25 cellular contexts compared by ENCODE assay signal in the genomic region with DNA sequence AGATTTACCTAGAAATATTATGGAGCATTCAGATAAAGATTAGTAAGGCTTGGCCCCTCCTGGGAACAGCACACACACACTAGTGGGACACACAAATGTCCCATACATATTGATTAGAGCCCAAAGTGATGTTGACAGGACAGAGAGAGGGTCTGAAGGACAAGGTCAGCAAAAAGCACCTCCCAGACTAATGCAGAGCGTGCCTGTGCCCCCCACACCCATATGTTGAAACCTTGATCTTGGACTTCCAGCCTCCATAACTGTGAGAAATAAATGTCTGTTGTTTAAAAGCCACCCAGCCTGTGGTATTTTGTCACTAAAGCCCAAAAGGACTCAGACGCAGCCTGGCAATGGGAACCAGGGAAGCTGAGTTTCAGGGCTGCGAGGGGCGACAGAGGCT.
"Had no signal": no experiment of that assay in that cellular context is flagged by ENCODE, and none has a peak within 500 bp of the region (broad histone marks: within the 10 kb centered on the region; RNA-seq: fewer than 3 reads in every experiment).

No MANE protein-coding gene starts in this region.

- H3K4me3 ChIP-seq: colonic mucosa, esophagus muscularis mucosa, heart right ventricle, left lung, lower lobe of right lung, pancreas, right lobe of liver, smooth muscle cell, testis, tibial artery had no signal

- DNase-seq: colonic mucosa; effector CD8-positive, alpha-beta T cell; endodermal cell; foreskin melanocyte; glutamatergic neuron; heart right ventricle; hippocampal formation; left cardiac atrium; left lung; lower lobe of right lung; natural killer cell; right lobe of liver; stimulated activated CD4-positive, alpha-beta T cell treated with anti-CD3 and anti-CD28 coated beads, Interleukin-12 subunit alpha, Interleukin-12 subunit beta, amount 100 ng/mL, for 4 hours; stimulated activated CD4-positive, alpha-beta T cell treated with anti-CD3 and anti-CD28 coated beads, Interleukin-1b, Interleukin-23, amount 100 ng/mL, for 48 hours; stimulated activated CD4-positive, alpha-beta T cell treated with anti-CD3 and anti-CD28 coated beads, Interleukin-4, amount 100 ng/mL, for 1 hour; stimulated activated CD8-positive, alpha-beta memory T cell treated with anti-CD3 and anti-CD28 coated beads, Interleukin-4, amount 100 ng/mL, for 48 hours; stimulated activated naive CD4-positive, alpha-beta T cell; stimulated activated naive CD8-positive, alpha-beta T cell treated with anti-CD3 and anti-CD28 coated beads, Interleukin-15, amount 100 ng/mL, for 72 hours; testis; tibial artery had no signal

- H3K36me3 ChIP-seq: colonic mucosa, esophagus muscularis mucosa, heart right ventricle, left lung, lower lobe of right lung, neutrophil, pancreas, tibial artery had no signal

- H3K9me3 ChIP-seq: colonic mucosa, esophagus muscularis mucosa, heart right ventricle, left lung, lower lobe of right lung, neutrophil, pancreas, right lobe of liver, testis, tibial artery had no signal

- H3K27ac ChIP-seq: colonic mucosa, esophagus muscularis mucosa, heart right ventricle, left lung, lower lobe of right lung, neutrophil, pancreas, testis, tibial artery had no signal

- ATAC-seq: heart right ventricle; left cardiac atrium; lower lobe of right lung; natural killer cell; pancreas; stimulated activated naive CD8-positive, alpha-beta T cell treated with anti-CD3 and anti-CD28 coated beads, Interleukin-15, amount 100 ng/mL, for 72 hours had no signal

- FAIRE-seq: islet of Langerhans, pancreas had no signal

- H3K4me1 ChIP-seq: colonic mucosa, testis had no signal

- H3K4me2 ChIP-seq: smooth muscle cell had no signal

- H3K27me3 ChIP-seq: colonic mucosa, esophagus muscularis mucosa, heart right ventricle, left lung, pancreas, right lobe of liver, testis had no signal
